In genomic region chr7:143380264-143380645, GRCh38 we compare ENCODE assay signal across 1 cellular context.
TF ChIP-seq lines count a peak whose summit lies in the region.

No MANE protein-coding gene starts in this region.

TF ChIP-seq in HCT116, 20 proteins besides CTCF, POLR2A, EP300 and RAD21 (continued from another document):
- TF ChIP-seq, protein P1, sequence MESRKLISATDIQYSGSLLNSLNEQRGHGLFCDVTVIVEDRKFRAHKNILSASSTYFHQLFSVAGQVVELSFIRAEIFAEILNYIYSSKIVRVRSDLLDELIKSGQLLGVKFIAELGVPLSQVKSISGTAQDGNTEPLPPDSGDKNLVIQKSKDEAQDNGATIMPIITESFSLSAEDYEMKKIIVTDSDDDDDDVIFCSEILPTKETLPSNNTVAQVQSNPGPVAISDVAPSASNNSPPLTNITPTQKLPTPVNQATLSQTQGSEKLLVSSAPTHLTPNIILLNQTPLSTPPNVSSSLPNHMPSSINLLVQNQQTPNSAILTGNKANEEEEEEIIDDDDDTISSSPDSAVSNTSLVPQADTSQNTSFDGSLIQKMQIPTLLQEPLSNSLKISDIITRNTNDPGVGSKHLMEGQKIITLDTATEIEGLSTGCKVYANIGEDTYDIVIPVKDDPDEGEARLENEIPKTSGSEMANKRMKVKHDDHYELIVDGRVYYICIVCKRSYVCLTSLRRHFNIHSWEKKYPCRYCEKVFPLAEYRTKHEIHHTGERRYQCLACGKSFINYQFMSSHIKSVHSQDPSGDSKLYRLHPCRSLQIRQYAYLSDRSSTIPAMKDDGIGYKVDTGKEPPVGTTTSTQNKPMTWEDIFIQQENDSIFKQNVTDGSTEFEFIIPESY (IDR thresholded peaks at IDR 0.05; ENCODE audit: extremely low read depth, insufficient replicate concordance, low read length) = no peak
- TF ChIP-seq MAX (IDR thresholded peaks at IDR 0.05) = no peak
TF ChIP-seq in HCT116: peak in this region for 2.
